Comparison of ENCODE assay signal across 8 cellular contexts in the genomic region with DNA sequence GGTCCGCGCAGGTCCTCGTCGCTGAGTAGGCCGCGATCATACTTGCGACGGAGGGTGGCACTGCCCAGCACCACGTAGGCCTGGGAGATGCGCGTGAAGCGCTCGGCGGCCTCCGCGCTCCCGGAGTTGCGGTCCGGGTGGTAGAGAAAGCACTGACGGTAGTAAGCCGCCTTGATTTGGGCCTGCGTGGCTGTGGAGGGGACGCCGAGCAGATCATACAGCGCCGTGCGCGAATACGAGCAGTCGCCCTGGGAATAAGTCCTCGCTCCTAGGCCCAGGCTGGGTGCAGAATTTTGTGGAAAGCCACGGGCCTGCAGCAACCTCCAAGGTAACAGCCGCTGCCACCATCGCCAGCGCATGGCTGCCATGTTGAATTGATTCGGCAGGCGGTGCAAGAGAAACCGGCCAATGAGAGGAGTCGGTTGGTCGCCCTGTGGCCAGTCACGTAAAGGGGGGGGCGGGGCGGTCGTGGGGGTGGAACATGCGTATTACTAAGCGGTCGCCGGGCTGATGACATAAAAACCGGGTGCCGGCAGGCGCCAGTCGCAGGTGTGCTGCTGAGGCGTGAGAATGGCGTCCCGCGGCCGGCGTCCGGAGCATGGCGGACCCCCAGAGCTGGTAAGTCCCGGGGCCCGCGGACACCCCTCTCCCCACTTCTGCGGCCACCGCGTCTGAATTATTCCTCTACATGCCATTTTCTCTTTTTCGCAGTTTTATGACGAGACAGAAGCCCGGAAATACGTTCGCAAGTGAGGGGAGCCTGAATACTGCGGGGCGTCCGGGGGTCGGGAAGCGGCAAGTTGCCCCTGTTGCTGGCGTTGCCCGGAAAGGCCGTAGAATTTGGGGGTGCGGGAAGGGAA. TPM values are rescaled to one million over a fixed set of nuclear protein-coding genes. Genes with fewer than 3 reads are reported as not detected.
DNase-seq lines count a peak whose midpoint lies in the region; ATAC-seq, FAIRE-seq and TF ChIP-seq lines count a peak whose summit lies in the region.

A gene with protein sequence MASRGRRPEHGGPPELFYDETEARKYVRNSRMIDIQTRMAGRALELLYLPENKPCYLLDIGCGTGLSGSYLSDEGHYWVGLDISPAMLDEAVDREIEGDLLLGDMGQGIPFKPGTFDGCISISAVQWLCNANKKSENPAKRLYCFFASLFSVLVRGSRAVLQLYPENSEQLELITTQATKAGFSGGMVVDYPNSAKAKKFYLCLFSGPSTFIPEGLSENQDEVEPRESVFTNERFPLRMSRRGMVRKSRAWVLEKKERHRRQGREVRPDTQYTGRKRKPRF (plus strand): TSS at position 542 of the 860 bp plus-strand sequence. CDS start 29 bp downstream, at position 571.
A gene (minus strand): TSS at position 398 of the 860 bp plus-strand sequence. CDS start 30 bp downstream, at position 368.

- ATAC-seq in GM19025 (IDR thresholded peaks at IDR 0.05; ENCODE audit: low read depth, unreplicated experiment) (peak; percentile 89), HG03280 (IDR thresholded peaks at IDR 0.05; ENCODE audit: unreplicated experiment) (peak; percentile 92)

- TF ChIP-seq CTCF in AG09319 (IDR thresholded peaks at IDR 0.05; ENCODE audit: low read depth, low read length) (no peak), keratinocyte (optimal IDR thresholded peaks at IDR 0.05 in 1 of 3, IDR thresholded peaks at IDR 0.05 in 1 of 3, conservative IDR thresholded peaks at IDR 0.05 in 1 of 3; ENCODE audit: extremely low read depth in 1 of 3, insufficient read depth in 2 of 3, low read length in 3 of 3) (no peak)

- H3K27me3 ChIP-seq in keratinocyte (ENCODE audit: control insufficient read depth, extremely low read depth, insufficient read depth, low read length), result no peaks in the 10 kb centered on the region

- H3K9me3 ChIP-seq in keratinocyte (ENCODE audit: control insufficient read depth, low read depth, low read length), result no peaks in the 10 kb centered on the region

- H2AFZ ChIP-seq in keratinocyte (ENCODE audit: control insufficient read depth, low read length), result peak within 1 kb of the TSS; percentile 98

- peak within 1 kb of the TSS; percentile 89 for H3K27ac ChIP-seq in keratinocyte (ENCODE audit: control insufficient read depth, insufficient read depth, low read length)

- DNase-seq in AG09319 (ENCODE audit: extremely low read depth, low read depth) (peak; percentile 88), NCI-H345 (lab: John Stamatoyannopoulos, UW) (peak; percentile 95), keratinocyte (ENCODE audit: low read depth, low spot score) (peak; percentile 65)
- DNase-seq in activated CD4-positive, CD25-positive, alpha-beta regulatory T cell treated with anti-CD3 and anti-CD28 coated beads, Interleukin-2, amount 50 U/mL, for 16 hours (ENCODE audit: low read depth, low spot score), result peak; percentile 94
- DNase-seq in central memory CD4-positive, alpha-beta T cell, result peak; percentile 89
- peak; percentile 96 to 98 (median 98) for DNase-seq in stimulated activated CD4-positive, alpha-beta T cell treated with anti-CD3 and anti-CD28 coated beads, Interleukin-12 subunit alpha, Interleukin-12 subunit beta, amount 100 ng/mL, for 48 hours (ENCODE audit: low read depth in 2 of 3, low spot score in 1 of 3)

- H3K4me2 ChIP-seq in keratinocyte (ENCODE audit: control insufficient read depth, extremely low read depth, insufficient read depth, low read depth, low read length), result peak within 1 kb of the TSS; percentile 94

- peaks cover 17% of the 10 kb centered on the region for H3K4me1 ChIP-seq in keratinocyte (ENCODE audit: control insufficient read depth, extremely low read depth, insufficient read depth, low read length)

- dilution Hi-C loops in keratinocyte (cut with MboI; ENCODE audit: extremely low pct_ligation_motif_present, low sequenced_read_pairs), result no loop called here

- peaks cover 4 to 18% of the 10 kb centered on the region in 2 experiments for H3K36me3 ChIP-seq in keratinocyte (ENCODE audit: control insufficient read depth in 2 of 2, extremely low read depth in 1 of 2, insufficient read depth in 2 of 2, low read length in 2 of 2)

- FAIRE-seq in keratinocyte (lab: Jason Lieb, UNC), result no peak

- H3K9ac ChIP-seq in keratinocyte (ENCODE audit: control insufficient read depth, extremely low read depth, insufficient read depth, low read length), result peak within 1 kb of the TSS; percentile 96

- H3K9me1 ChIP-seq in keratinocyte (ENCODE audit: control insufficient read depth, extremely low read depth, insufficient read depth, low read length), result peaks cover 4% of the 10 kb centered on the region

- peaks cover 77% of the 10 kb centered on the region for H3K79me2 ChIP-seq in keratinocyte (ENCODE audit: control insufficient read depth, insufficient read depth, low read length)

- H4K20me1 ChIP-seq in keratinocyte (ENCODE audit: control insufficient read depth, extremely low read depth, insufficient read depth, low read length), result no peaks in the 10 kb centered on the region

- peak within 1 kb of the TSS; percentile 71 to 91 (median 86) for H3K4me3 ChIP-seq in keratinocyte (ENCODE audit: control insufficient read depth in 2 of 3, extremely low read depth in 1 of 3, insufficient read depth in 2 of 3, low read depth in 1 of 3, low read length in 3 of 3)

RNA-seq across cellular contexts. Expression of the first gene that starts in this region (rescaled TPM):
- polyA plus RNA-seq in keratinocyte, result 47.1 to 87.5 TPM (median 72.0 TPM) in 3 replicates
- polyA plus RNA-seq in keratinocyte (2011; ENCODE audit: low read depth), result 41.9 TPM
- polyA plus RNA-seq in keratinocyte (2011; cell fraction: cytosol; rRNA removed), result 39.9 and 52.0 TPM in 2 replicates
- 71.4 and 78.1 TPM in 2 replicates for polyA plus RNA-seq in keratinocyte (2011; cell fraction: nucleus; rRNA removed)
- 64.5 and 73.8 TPM in 2 replicates for polyA plus RNA-seq in keratinocyte (2012; ENCODE audit: low replicate concordance)
- polyA minus RNA-seq in keratinocyte, result 39.4 to 42.6 TPM (median 41.9 TPM) in 3 replicates
- polyA minus RNA-seq in keratinocyte (2011; cell fraction: cytosol; rRNA and poly(A)+ RNA removed), result 35.3 TPM
- polyA minus RNA-seq in keratinocyte (2011; cell fraction: nucleus; rRNA and poly(A)+ RNA removed), result 12.9 and 16.9 TPM in 2 replicates

RNA-seq across cellular contexts. Expression of the second gene that starts in this region (rescaled TPM):
- polyA plus RNA-seq in keratinocyte, result 4.9 to 5.7 TPM (median 5.0 TPM) in 3 replicates
- 1.4 TPM for polyA plus RNA-seq in keratinocyte (2011; ENCODE audit: low read depth)
- 4.3 and 6.8 TPM in 2 replicates for polyA plus RNA-seq in keratinocyte (2011; cell fraction: cytosol; rRNA removed)
- polyA plus RNA-seq in keratinocyte (2011; cell fraction: nucleus; rRNA removed), result 4.4 and 5.8 TPM in 2 replicates
- polyA plus RNA-seq in keratinocyte (2012; ENCODE audit: low replicate concordance), result 3.1 and 6.8 TPM in 2 replicates
- polyA minus RNA-seq in keratinocyte, result 2.6 to 5.7 TPM (median 3.3 TPM) in 3 replicates
- polyA minus RNA-seq in keratinocyte (2011; cell fraction: cytosol; rRNA and poly(A)+ RNA removed), result 5.9 TPM
- 2.0 and 2.7 TPM in 2 replicates for polyA minus RNA-seq in keratinocyte (2011; cell fraction: nucleus; rRNA and poly(A)+ RNA removed)

Comparison
In these comparisons a context has a peak if more than half of its experiments do, and no peak if none do; other contexts are left out.
1. Peak in every context shown above with its lines: DNase-seq, ATAC-seq, H3K4me3 ChIP-seq and H3K27ac ChIP-seq.